24 cellular contexts compared by ENCODE assay signal in genomic region chr9:29555452-29555851, GRCh38.
DNase-seq lines count a peak whose midpoint lies in the region; ATAC-seq and TF ChIP-seq lines count a peak whose summit lies in the region.
"Had no signal": no experiment of that assay in that cellular context is flagged by ENCODE, and none has a peak within 500 bp of the region (broad histone marks: within the 10 kb centered on the region; RNA-seq: fewer than 3 reads in every experiment).

No MANE protein-coding gene starts in this region.

- peaks cover 3% of the 10 kb centered on the region for H3K9me3 Mint-ChIP-seq in activated CD4-positive, alpha-beta memory T cell treated with anti-CD3 and anti-CD28 coated beads for 36 hours
- H3K9me3 Mint-ChIP-seq: CD8-positive, alpha-beta T cell had no signal

- H3K27me3 Mint-ChIP-seq in activated CD4-positive, alpha-beta memory T cell treated with anti-CD3 and anti-CD28 coated beads for 36 hours, result no peaks in the 10 kb centered on the region
- H3K27me3 Mint-ChIP-seq: B cell had no signal

- POLR2A ChIA-PET in activated CD4-positive, alpha-beta memory T cell treated with anti-CD3 and anti-CD28 coated beads for 36 hours (lab: Charles Lee), result no interaction called here

- no peaks in the 10 kb centered on the region for H3K36me3 Mint-ChIP-seq in activated CD4-positive, alpha-beta memory T cell treated with anti-CD3 and anti-CD28 coated beads for 36 hours
- H3K36me3 Mint-ChIP-seq: CD8-positive, alpha-beta T cell had no signal

- DNase-seq in COR-L47 (lab: John Stamatoyannopoulos, UW), result peak; percentile 4
- DNase-seq in KBM-7, result peak; percentile 94
- peak; percentile 50 for DNase-seq in NCI-H1105 treated with DMSO at 0.1 percent for 48 hours (lab: John Stamatoyannopoulos, UW)
- peak; percentile 7 for DNase-seq in astrocyte of the spinal cord (ENCODE audit: low read depth, low spot score)
- DNase-seq in NK-92 treated with Interleukin-12 subunit alpha and Interleukin-12 subunit beta, amount 100 ng/mL, for 24 hours (lab: John Stamatoyannopoulos, UW), result no peak
- no peak for DNase-seq in NCI-H1417 treated with DMSO at 0.1 percent for 48 hours (lab: John Stamatoyannopoulos, UW)
- DNase-seq in activated CD4-positive, alpha-beta memory T cell treated with anti-CD3 and anti-CD28 coated beads for 36 hours, result no peak
- DNase-seq: CD8-positive, alpha-beta T cell; DMS 273 treated with DMSO at 0.1 percent for 48 hours; DMS79 treated with DMSO at 0.1 percent for 48 hours; MM.1S; NCI-H1694; NCI-H2029 treated with DMSO at 0.1 percent for 48 hours; NCI-H2171; NCI-H226; NCI-H510A; PC-9; RPMI8226; SHP77 had no signal

- no peak overlapping the region for H3K4me3 Mint-ChIP-seq in activated CD4-positive, alpha-beta memory T cell treated with anti-CD3 and anti-CD28 coated beads for 36 hours
- H3K4me3 Mint-ChIP-seq: B cell; CD8-positive, alpha-beta T cell had no signal

- in situ Hi-C loops in KBM-7 (cut with MboI; ENCODE audit: low pct_unique_long_range_greater_than_20kb, low sequenced_read_pairs), result no loop called here
- in situ Hi-C loops in astrocyte of the spinal cord (cut with HindIII; ENCODE audit: low sequenced_read_pairs), result no loop called here

- H3K4me1 Mint-ChIP-seq in activated CD4-positive, alpha-beta memory T cell treated with anti-CD3 and anti-CD28 coated beads for 36 hours (ENCODE audit: low read depth), result no peaks in the 10 kb centered on the region
- H3K4me1 Mint-ChIP-seq: B cell had no signal

- intact Hi-C loops in activated CD4-positive, alpha-beta memory T cell treated with anti-CD3 and anti-CD28 coated beads for 36 hours (cut with micrococcal nuclease), result no loop called here

- CTCF ChIA-PET in activated CD4-positive, alpha-beta memory T cell treated with anti-CD3 and anti-CD28 coated beads for 36 hours (lab: Charles Lee), result no interaction called here

- ATAC-seq in HG03354 (IDR thresholded peaks at IDR 0.05; ENCODE audit: poor library complexity, severe bottlenecking, unreplicated experiment), result no peak
- ATAC-seq: CD8-positive, alpha-beta T cell; HCT116; HepG2; K562 had no signal

- no peak overlapping the region for H3K4me3 ChIP-seq in astrocyte of the spinal cord (ENCODE audit: low read depth, low read length)
- H3K4me3 ChIP-seq: K562, PC-9 had no signal

- H3K27ac Mint-ChIP-seq in activated CD4-positive, alpha-beta memory T cell treated with anti-CD3 and anti-CD28 coated beads for 36 hours, result no peak overlapping the region
- H3K27ac Mint-ChIP-seq: B cell; CD8-positive, alpha-beta T cell had no signal

- no peak for TF ChIP-seq CTCF in astrocyte of the spinal cord (IDR thresholded peaks at IDR 0.05; ENCODE audit: low read depth, low read length)

Comparison
In these comparisons a context has a peak if more than half of its experiments do, and no peak if none do; other contexts are left out.
1. DNase-seq: peak in COR-L47 (single experiment), KBM-7 (single experiment), NCI-H1105 treated with DMSO at 0.1 percent for 48 hours (single experiment) and astrocyte of the spinal cord (single experiment); none in NK-92 treated with Interleukin-12 subunit alpha and Interleukin-12 subunit beta, amount 100 ng/mL, for 24 hours (single experiment), NCI-H1417 treated with DMSO at 0.1 percent for 48 hours (single experiment) and activated CD4-positive, alpha-beta memory T cell treated with anti-CD3 and anti-CD28 coated beads for 36 hours (single experiment).